13 cellular contexts compared by ENCODE assay signal in genomic region chr16:82753821-82754220, GRCh38.
"Had no signal": no experiment of that assay in that cellular context is flagged by ENCODE, and none has a peak within 500 bp of the region (broad histone marks: within the 10 kb centered on the region; RNA-seq: fewer than 3 reads in every experiment).

No MANE protein-coding gene starts in this region.

- H3K27me3 ChIP-seq: dorsolateral prefrontal cortex, esophagus squamous epithelium, gastroesophageal sphincter, ovary, testis, upper lobe of right lung had no signal

- H3K9me3 ChIP-seq: esophagus squamous epithelium, gastroesophageal sphincter, ovary, testis, upper lobe of right lung had no signal

- H3K36me3 ChIP-seq: esophagus squamous epithelium, gastroesophageal sphincter, ovary, upper lobe of right lung had no signal

- H3K27ac ChIP-seq: dorsolateral prefrontal cortex, esophagus squamous epithelium, gastroesophageal sphincter, ovary, testis, upper lobe of right lung had no signal

- DNase-seq: activated T-cell treated with anti-CD3 and anti-CD28 coated beads, Interleukin-2, amount 50 U/mL, for 1 hour; amniotic stem cell; dorsolateral prefrontal cortex; esophagus squamous epithelium; kidney glomerular epithelial cell; ovary; stimulated activated CD4-positive, alpha-beta T cell treated with anti-CD3 and anti-CD28 coated beads, Interleukin-4, amount 100 ng/mL, for 4 hours; stimulated activated naive CD8-positive, alpha-beta T cell treated with anti-CD3 and anti-CD28 coated beads, Interleukin-15, amount 100 ng/mL, for 72 hours; T-helper 17 cell; testis; upper lobe of right lung had no signal

- H3K4me1 ChIP-seq: esophagus squamous epithelium, gastroesophageal sphincter, testis, upper lobe of right lung had no signal

- ATAC-seq: activated naive CD4-positive, alpha-beta T cell treated with anti-CD3 and anti-CD28 coated beads, Interleukin-2, amount 50 U/mL, for 72 hours; gastroesophageal sphincter; stimulated activated naive CD8-positive, alpha-beta T cell treated with anti-CD3 and anti-CD28 coated beads, Interleukin-15, amount 100 ng/mL, for 72 hours; T-helper 17 cell; upper lobe of right lung had no signal

- H3K4me3 ChIP-seq: dorsolateral prefrontal cortex, esophagus squamous epithelium, gastroesophageal sphincter, ovary, testis, upper lobe of right lung had no signal
